In the genomic region with DNA sequence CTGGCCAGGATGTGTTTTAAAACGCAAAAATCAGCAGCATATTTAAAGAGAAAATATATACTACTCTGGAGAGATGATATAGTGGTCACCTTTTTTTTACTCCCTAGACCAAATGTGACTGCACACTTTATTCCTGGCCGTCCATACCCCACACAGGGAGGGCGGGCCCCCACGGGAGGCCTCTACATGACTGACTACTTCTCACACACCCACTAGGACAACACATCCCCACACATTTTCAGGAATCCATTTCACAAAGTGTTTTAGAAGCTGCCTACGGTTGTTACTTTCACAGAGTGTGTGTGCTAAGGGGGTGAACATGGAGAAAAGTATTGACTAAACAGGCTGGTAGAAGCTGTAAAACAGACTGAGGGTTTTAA, we compare ENCODE assay signal across 21 cellular contexts.
DNase-seq lines count a peak whose midpoint lies in the region; ATAC-seq and TF ChIP-seq lines count a peak whose summit lies in the region.
"Had no signal": no experiment of that assay in that cellular context is flagged by ENCODE, and none has a peak within 500 bp of the region (broad histone marks: within the 10 kb centered on the region; RNA-seq: fewer than 3 reads in every experiment).

No MANE protein-coding gene starts in this region.

- dilution Hi-C loops in IMR-90 (cut with HindIII; ENCODE audit: low sequenced_read_pairs, unreplicated experiment), result no loop called here

- H4K8ac ChIP-seq in IMR-90 (ENCODE audit: low read depth in 2 of 2, low read length in 2 of 2) (peak overlapping the region in 1 of 2 experiments; percentile 4; a peak in 1 of 4 replicates), mesendoderm (ENCODE audit: low read depth, low read length) (no peak overlapping the region)

- no peak overlapping the region for H2AFZ ChIP-seq in IMR-90 (replicated peaks; ENCODE audit: low read length, poor library complexity)
- H2AFZ ChIP-seq in hepatocyte, result no peak overlapping the region

- peak overlapping the region; percentile 71 for H3K27ac ChIP-seq in IMR-90 (ENCODE audit: insufficient read depth, low read length)
- H3K27ac ChIP-seq in hepatocyte, result peak overlapping the region; percentile 14
- H3K27ac ChIP-seq in skin epidermis, result peak overlapping the region in 11 of 21 experiments; percentile 18 to 70 (median 51)
- no peak overlapping the region for H3K27ac ChIP-seq in A673 (ENCODE audit: low read depth, low read length, poor library complexity, severe bottlenecking)
- no peak overlapping the region for H3K27ac ChIP-seq in mesendoderm (ENCODE audit: low read depth, low read length)
- H3K27ac ChIP-seq: ascending aorta had no signal

- ATAC-seq in IMR-90 (ENCODE audit: low read depth), result peak; percentile 1; the same call in 1 of the 2 replicates

- H3K79me1 ChIP-seq in IMR-90 (ENCODE audit: low read depth in 1 of 2, low read length in 2 of 2), result peaks cover 20 to 82% of the 10 kb centered on the region in 2 experiments; a peak in 3 of 4 replicates
- peaks cover 27% of the 10 kb centered on the region for H3K79me1 ChIP-seq in mesendoderm (ENCODE audit: low read length)

- no peak overlapping the region for H3K4me3 Mint-ChIP-seq in activated CD4-positive, alpha-beta memory T cell treated with anti-CD3 and anti-CD28 coated beads for 36 hours
- no peak overlapping the region for H3K4me3 Mint-ChIP-seq in activated CD4-positive, alpha-beta memory T cell treated with anti-CD3 and anti-CD28 coated beads, Interleukin-2, amount 10 ng/mL, durations not matched to agents 7 days and 5 days
- H3K4me3 Mint-ChIP-seq: activated naive CD4-positive, alpha-beta T cell treated with anti-CD3 and anti-CD28 coated beads for 36 hours; endodermal cell had no signal

- H3K27ac Mint-ChIP-seq in activated CD4-positive, alpha-beta memory T cell treated with anti-CD3 and anti-CD28 coated beads for 36 hours, result peak overlapping the region; percentile 24
- H3K27ac Mint-ChIP-seq in activated CD4-positive, alpha-beta memory T cell treated with anti-CD3 and anti-CD28 coated beads, Interleukin-2, amount 10 ng/mL, durations not matched to agents 7 days and 5 days, result no peak overlapping the region
- H3K27ac Mint-ChIP-seq: activated naive CD4-positive, alpha-beta T cell treated with anti-CD3 and anti-CD28 coated beads for 36 hours; endodermal cell had no signal

- no TSS peak for BruUV-seq in IMR-90 (replicated peaks; lab: Mats Ljungman, UMichigan)
- no TSS peak for BruUV-seq in A673 (replicated peaks; lab: Mats Ljungman, UMichigan)

- H4K91ac ChIP-seq in IMR-90 (ENCODE audit: insufficient read depth, low read depth, low read length), result no peak overlapping the region; the same call in 1 of the 2 replicates

- no peak for TF ChIP-seq RAD21 in IMR-90 (IDR thresholded peaks at IDR 0.05; ENCODE audit: low read length)

- no peaks in the 10 kb centered on the region for H3K9me2 ChIP-seq in hepatocyte (replicated peaks; ENCODE audit: insufficient read depth)

- peaks cover 7% of the 10 kb centered on the region for H3K36me3 Mint-ChIP-seq in activated CD4-positive, alpha-beta memory T cell treated with anti-CD3 and anti-CD28 coated beads for 36 hours
- H3K36me3 Mint-ChIP-seq in activated CD4-positive, alpha-beta memory T cell treated with anti-CD3 and anti-CD28 coated beads, Interleukin-2, amount 10 ng/mL, durations not matched to agents 7 days and 5 days (ENCODE audit: low read depth), result peaks cover 63% of the 10 kb centered on the region

- H3K27me3 Mint-ChIP-seq in activated CD4-positive, alpha-beta memory T cell treated with anti-CD3 and anti-CD28 coated beads for 36 hours, result no peaks in the 10 kb centered on the region
- H3K27me3 Mint-ChIP-seq in activated CD4-positive, alpha-beta memory T cell treated with anti-CD3 and anti-CD28 coated beads, Interleukin-2, amount 10 ng/mL, durations not matched to agents 7 days and 5 days, result no peaks in the 10 kb centered on the region

- H3K9me3 Mint-ChIP-seq in activated CD4-positive, alpha-beta memory T cell treated with anti-CD3 and anti-CD28 coated beads for 36 hours, result no peaks in the 10 kb centered on the region
- no peaks in the 10 kb centered on the region for H3K9me3 Mint-ChIP-seq in activated CD4-positive, alpha-beta memory T cell treated with anti-CD3 and anti-CD28 coated beads, Interleukin-2, amount 10 ng/mL, durations not matched to agents 7 days and 5 days
- H3K9me3 Mint-ChIP-seq: activated naive CD4-positive, alpha-beta T cell treated with anti-CD3 and anti-CD28 coated beads for 36 hours; endodermal cell; neural crest cell had no signal

- H2BK15ac ChIP-seq in IMR-90 (ENCODE audit: low read depth, low read length) (peak overlapping the region; percentile 0; the same call in 1 of the 3 replicates), mesendoderm (replicated peaks; ENCODE audit: low read depth) (no peak overlapping the region)

- no peak for DNase-seq in activated CD4-positive, alpha-beta memory T cell treated with anti-CD3 and anti-CD28 coated beads for 36 hours
- DNase-seq in activated CD4-positive, alpha-beta memory T cell treated with anti-CD3 and anti-CD28 coated beads, Interleukin-2, amount 10 ng/mL, durations not matched to agents 7 days and 5 days, result no peak
- DNase-seq in IMR-90, result no peak
- DNase-seq in hepatocyte (ENCODE audit: low spot score), result no peak
- DNase-seq in stimulated activated naive CD4-positive, alpha-beta T cell (lab: John Stamatoyannopoulos, UW), result no peak
- DNase-seq in A673 (ENCODE audit: low spot score), result no peak
- no peak for DNase-seq in mesendoderm
- DNase-seq: 8988T; activated CD4-positive, alpha-beta T cell treated with anti-CD3 and anti-CD28 coated beads for 1 hour; activated CD8-positive, alpha-beta memory T cell treated with anti-CD3 and anti-CD28 coated beads, Interleukin-2, amount 50 U/mL, for 48 hours; activated naive CD4-positive, alpha-beta T cell treated with anti-CD3 and anti-CD28 coated beads for 36 hours; DMS 273 treated with DMSO at 0.1 percent for 48 hours; endodermal cell; KBM-7; NCI-H187 treated with DMSO at 0.1 percent for 48 hours; NCI-H446; T-helper 9 cell had no signal

- in situ Hi-C loops in IMR-90 (cut with MboI; ENCODE audit: low sequenced_read_pairs), result no loop called here

- H4K5ac ChIP-seq in IMR-90 (ENCODE audit: low read depth, low read length) (peak overlapping the region; percentile 44), mesendoderm (ENCODE audit: low read length) (no peak overlapping the region)

- peaks cover 29% of the 10 kb centered on the region for H3K4me1 ChIP-seq in IMR-90 (ENCODE audit: control insufficient read depth, insufficient read depth, low read length)
- H3K4me1 ChIP-seq in hepatocyte (ENCODE audit: insufficient read depth), result peaks cover 22% of the 10 kb centered on the region
- H3K4me1 ChIP-seq in A673 (ENCODE audit: insufficient read depth, low read length, poor library complexity, severe bottlenecking), result peaks cover 12% of the 10 kb centered on the region
- H3K4me1 ChIP-seq in mesendoderm (ENCODE audit: control insufficient read depth, low read depth, low read length), result peaks cover 7% of the 10 kb centered on the region

- no peak overlapping the region for H3K4me3 ChIP-seq in IMR-90 (ENCODE audit: insufficient read depth, low read depth, low read length)
- no peak overlapping the region for H3K4me3 ChIP-seq in hepatocyte
- no peak overlapping the region for H3K4me3 ChIP-seq in skin epidermis
- no peak overlapping the region for H3K4me3 ChIP-seq in A673 (ENCODE audit: low read depth, low read length, poor library complexity, severe bottlenecking)
- no peak overlapping the region for H3K4me3 ChIP-seq in mesendoderm (ENCODE audit: low read length)
- H3K4me3 ChIP-seq: ascending aorta, tibial nerve had no signal

- H3K4me1 Mint-ChIP-seq in activated CD4-positive, alpha-beta memory T cell treated with anti-CD3 and anti-CD28 coated beads for 36 hours (ENCODE audit: low read depth), result peaks cover 68% of the 10 kb centered on the region
- peaks cover 74% of the 10 kb centered on the region for H3K4me1 Mint-ChIP-seq in activated CD4-positive, alpha-beta memory T cell treated with anti-CD3 and anti-CD28 coated beads, Interleukin-2, amount 10 ng/mL, durations not matched to agents 7 days and 5 days

- peak overlapping the region; percentile 65 for H3K14ac ChIP-seq in IMR-90 (replicated peaks; ENCODE audit: low read depth, low read length)

- peaks cover 38% of the 10 kb centered on the region for H3K9me1 ChIP-seq in IMR-90 (ENCODE audit: insufficient read depth, low read length)

- H3K56ac ChIP-seq in IMR-90 (ENCODE audit: extremely low read depth, insufficient read depth, low read length) (no peak overlapping the region), mesendoderm (ENCODE audit: low read length) (no peak overlapping the region)

- peak overlapping the region; percentile 74 for H3K4ac ChIP-seq in IMR-90 (ENCODE audit: low read depth, low read length)
- no peak overlapping the region for H3K4ac ChIP-seq in mesendoderm (ENCODE audit: low read depth, low read length)

- WGBS in IMR-90 (ENCODE audit: extremely low coverage in 2 of 2, insufficient read length in 1 of 2), 2 experiments, result no CpG with 5 or more reads among the region's 5 CpGs
- WGBS in hepatocyte (ENCODE audit: low lambda C conversion rate, missing lambda C conversion rate), result 79% methylated on average over 5 of the region's 5 CpGs
- no CpG with 5 or more reads among the region's 5 CpGs for WGBS in mesendoderm (ENCODE audit: extremely low coverage, insufficient coverage, low lambda C conversion rate)

- H3K79me2 ChIP-seq in hepatocyte (peaks cover 85% of the 10 kb centered on the region), mesendoderm (ENCODE audit: control insufficient read depth, insufficient read depth, low read length) (peaks cover 40% of the 10 kb centered on the region)

- H4K20me1 ChIP-seq in IMR-90 (ENCODE audit: insufficient read depth, low read length) (peaks cover 18% of the 10 kb centered on the region), hepatocyte (ENCODE audit: insufficient read depth, poor library complexity, severe bottlenecking) (no peaks in the 10 kb centered on the region)

- TF ChIP-seq POLR2A in IMR-90 (IDR thresholded peaks at IDR 0.05; ENCODE audit: low read depth, low read length), result no peak

- H3K23ac ChIP-seq in IMR-90 (ENCODE audit: low read depth, low read length), result peak overlapping the region; percentile 54; the same call in 1 of the 2 replicates
- no peak overlapping the region for H3K23ac ChIP-seq in mesendoderm (ENCODE audit: low read length)

- H3K4me2 ChIP-seq in IMR-90 (ENCODE audit: low read depth, low read length) (peak overlapping the region; percentile 27), hepatocyte (no peak overlapping the region), mesendoderm (ENCODE audit: low read length) (no peak overlapping the region)

- H3K27me3 ChIP-seq in IMR-90 (ENCODE audit: control insufficient read depth, insufficient read depth, low read length) (no peaks in the 10 kb centered on the region), hepatocyte (no peaks in the 10 kb centered on the region), A673 (replicated peaks; ENCODE audit: insufficient read depth, low read depth, low read length, poor library complexity) (no peaks in the 10 kb centered on the region), mesendoderm (ENCODE audit: insufficient read depth, low read length, poor library complexity) (no peaks in the 10 kb centered on the region)
- H3K27me3 ChIP-seq: ascending aorta, tibial nerve had no signal

- POLR2A ChIA-PET in activated CD4-positive, alpha-beta memory T cell treated with anti-CD3 and anti-CD28 coated beads for 36 hours (lab: Charles Lee), result no interaction called here
- POLR2A ChIA-PET in activated CD4-positive, alpha-beta memory T cell treated with anti-CD3 and anti-CD28 coated beads, Interleukin-2, amount 10 ng/mL, durations not matched to agents 7 days and 5 days (lab: Charles Lee), result no interaction called here
- POLR2A ChIA-PET in IMR-90 (lab: Charles Lee; ENCODE audit: unreplicated experiment), result no interaction called here
- POLR2A ChIA-PET in A673 (lab: Charles Lee; ENCODE audit: low non-redundant PET), result no interaction called here

- no peak overlapping the region for H2AK9ac ChIP-seq in IMR-90 (replicated peaks; ENCODE audit: low read depth, low read length, poor library complexity)

- peak overlapping the region; percentile 59 for H3K18ac ChIP-seq in IMR-90 (ENCODE audit: low read depth, low read length)
- no peak overlapping the region for H3K18ac ChIP-seq in mesendoderm (ENCODE audit: low read length)

- H2BK20ac ChIP-seq in IMR-90 (ENCODE audit: low read depth, low read length), result peak overlapping the region; percentile 55; the same call in 1 of the 2 replicates

- H2BK5ac ChIP-seq in IMR-90 (ENCODE audit: low read depth, low read length, poor library complexity, severe bottlenecking) (peak overlapping the region; percentile 56), mesendoderm (ENCODE audit: low read length) (no peak overlapping the region)

- H2AK5ac ChIP-seq in IMR-90 (ENCODE audit: low read depth, low read length) (peak overlapping the region; percentile 21; the same call in 1 of the 2 replicates), mesendoderm (ENCODE audit: low read length) (no peak overlapping the region)

- TF ChIP-seq CTCF in IMR-90 (conservative IDR thresholded peaks at IDR 0.05; ENCODE audit: low read depth, low read length) (no peak), hepatocyte (IDR thresholded peaks at IDR 0.05; ENCODE audit: poor library complexity) (no peak), A673 (conservative IDR thresholded peaks at IDR 0.05; ENCODE audit: low read depth, low read length) (no peak)

- intact Hi-C loops in activated CD4-positive, alpha-beta memory T cell treated with anti-CD3 and anti-CD28 coated beads for 36 hours (cut with micrococcal nuclease), result no loop called here
- intact Hi-C loops in IMR-90 (cut with micrococcal nuclease), result no loop called here
- intact Hi-C loops in A673 (cut with micrococcal nuclease; ENCODE audit: unreplicated experiment), result no loop called here

- CTCF ChIA-PET in activated CD4-positive, alpha-beta memory T cell treated with anti-CD3 and anti-CD28 coated beads for 36 hours (lab: Charles Lee), result interaction anchor here (2.0 kb wide), 1 partner anchor 21 kb away, joined by 6 read pairs; no protein-coding TSS in a partner anchor
- CTCF ChIA-PET in activated CD4-positive, alpha-beta memory T cell treated with anti-CD3 and anti-CD28 coated beads, Interleukin-2, amount 10 ng/mL, durations not matched to agents 7 days and 5 days (lab: Charles Lee), result interaction anchor here (1.2 to 1.9 kb wide), 2 partner anchors 11 to 64 kb away, joined by 5 to 6 read pairs; no protein-coding TSS in a partner anchor
- CTCF ChIA-PET in IMR-90 (lab: Yijun Ruan, JAX), result no interaction called here
- CTCF ChIA-PET in A673 (lab: Charles Lee), result no interaction called here

- H2BK120ac ChIP-seq in IMR-90 (ENCODE audit: low read depth, low read length) (peak overlapping the region; percentile 65), mesendoderm (ENCODE audit: low read depth, low read length) (no peak overlapping the region)

- peaks cover 10% of the 10 kb centered on the region for H3K36me3 ChIP-seq in IMR-90 (ENCODE audit: control insufficient read depth, insufficient read depth, low read length)
- H3K36me3 ChIP-seq in hepatocyte (replicated peaks; ENCODE audit: insufficient read depth, low read depth), result no peaks in the 10 kb centered on the region
- no peaks in the 10 kb centered on the region for H3K36me3 ChIP-seq in A673 (ENCODE audit: insufficient read depth, low read length, poor library complexity, severe bottlenecking)
- H3K36me3 ChIP-seq in mesendoderm (ENCODE audit: control insufficient read depth, insufficient read depth, low read length), result no peaks in the 10 kb centered on the region
- H3K36me3 ChIP-seq: ascending aorta had no signal

- H3K9me3 ChIP-seq in IMR-90 (ENCODE audit: control insufficient read depth, insufficient read depth, low read length) (no peaks in the 10 kb centered on the region), hepatocyte (ENCODE audit: low read depth) (no peaks in the 10 kb centered on the region), A673 (ENCODE audit: low read depth, low read length, poor library complexity, severe bottlenecking) (no peaks in the 10 kb centered on the region)
- H3K9me3 ChIP-seq: ascending aorta, tibial nerve had no signal

- no peak overlapping the region for H3K9ac ChIP-seq in IMR-90 (ENCODE audit: low read depth, low read length)
- H3K9ac ChIP-seq in mesendoderm (ENCODE audit: low read length), result no peak overlapping the region

Comparison
In these comparisons a context has a peak if more than half of its experiments do, and no peak if none do; other contexts are left out.
1. H3K27ac ChIP-seq: peak in IMR-90 (single experiment), hepatocyte (single experiment) and skin epidermis (11 of 21); none in A673 (single experiment) and mesendoderm (single experiment).
2. CTCF ChIA-PET loops: an anchor here in activated CD4-positive, alpha-beta memory T cell treated with anti-CD3 and anti-CD28 coated beads for 36 hours (2.0 kb wide) and activated CD4-positive, alpha-beta memory T cell treated with anti-CD3 and anti-CD28 coated beads, Interleukin-2, amount 10 ng/mL, durations not matched to agents 7 days and 5 days (1.2 to 1.9 kb wide); none called in IMR-90 and A673.